ENCODE assay signal across 8 cellular contexts in genomic region chr6:26103141-26103769, GRCh38. TPM values are rescaled to one million over a fixed set of nuclear protein-coding genes. Genes with fewer than 3 reads are reported as not detected.
DNase-seq lines count a peak whose midpoint lies in the region; ATAC-seq, FAIRE-seq and TF ChIP-seq lines count a peak whose summit lies in the region.

No MANE protein-coding gene starts in this region.

- H3K4me3 Mint-ChIP-seq in activated T-helper 2 cell treated with anti-CD3 and anti-CD28 coated beads, Interferon-gamma antibody, Interleukin-2, Interleukin-4, amounts not matched to agents 10 μg/mL and 5 μg/mL and 100 μg/mL, durations not matched to agents 14 hours and 24 hours and 36 hours (ENCODE audit: low read depth): peak overlapping the region; percentile 76
- H3K4me3 Mint-ChIP-seq in stimulated activated memory B cell treated with anti-CD40 and anti-IgM and Interleukin-4, amounts not matched to agents 10 μg/mL and 1 μg/mL and 100 μg/mL, for 72 hours: peak overlapping the region; percentile 81

- no peak for TF ChIP-seq CTCF in D721Med (IDR thresholded peaks at IDR 0.05; ENCODE audit: insufficient read depth, missing control alignments)

- FAIRE-seq in D721Med (lab: Jason Lieb, UNC): no peak

- peaks cover 3% of the 10 kb centered on the region for H3K27me3 Mint-ChIP-seq in activated T-helper 2 cell treated with anti-CD3 and anti-CD28 coated beads, Interferon-gamma antibody, Interleukin-2, Interleukin-4, amounts not matched to agents 10 μg/mL and 5 μg/mL and 100 μg/mL, durations not matched to agents 14 hours and 24 hours and 36 hours (ENCODE audit: low read depth)
- H3K27me3 Mint-ChIP-seq in stimulated activated memory B cell treated with anti-CD40 and anti-IgM and Interleukin-4, amounts not matched to agents 10 μg/mL and 1 μg/mL and 100 μg/mL, for 72 hours: no peaks in the 10 kb centered on the region

- no peaks in the 10 kb centered on the region for H3K36me3 Mint-ChIP-seq in activated T-helper 2 cell treated with anti-CD3 and anti-CD28 coated beads, Interferon-gamma antibody, Interleukin-2, Interleukin-4, amounts not matched to agents 10 μg/mL and 5 μg/mL and 100 μg/mL, durations not matched to agents 14 hours and 24 hours and 36 hours (ENCODE audit: low read depth)
- H3K36me3 Mint-ChIP-seq in stimulated activated memory B cell treated with anti-CD40 and anti-IgM and Interleukin-4, amounts not matched to agents 10 μg/mL and 1 μg/mL and 100 μg/mL, for 72 hours: no peaks in the 10 kb centered on the region

- H3K27ac Mint-ChIP-seq in activated T-helper 2 cell treated with anti-CD3 and anti-CD28 coated beads, Interferon-gamma antibody, Interleukin-2, Interleukin-4, amounts not matched to agents 10 μg/mL and 5 μg/mL and 100 μg/mL, durations not matched to agents 14 hours and 24 hours and 36 hours: peak overlapping the region; percentile 95
- H3K27ac Mint-ChIP-seq in stimulated activated memory B cell treated with anti-CD40 and anti-IgM and Interleukin-4, amounts not matched to agents 10 μg/mL and 1 μg/mL and 100 μg/mL, for 72 hours: peak overlapping the region; percentile 96

- DNase-seq in activated CD4-positive, CD25-positive, alpha-beta regulatory T cell (lab: John Stamatoyannopoulos, UW): no peak
- DNase-seq in activated T-helper 2 cell treated with anti-CD3 and anti-CD28 coated beads, Interferon-gamma antibody, Interleukin-2, Interleukin-4, amounts not matched to agents 10 μg/mL and 5 μg/mL and 100 μg/mL, durations not matched to agents 14 hours and 24 hours and 36 hours (ENCODE audit: low spot score): no peak
- no peak for DNase-seq in left ventricle myocardium superior
- no peak for DNase-seq in D721Med (ENCODE audit: insufficient read length, low spot score)
- no peak for DNase-seq in HPDE6-E6E7 (ENCODE audit: extremely low spot score)

- H3K4me1 Mint-ChIP-seq in activated T-helper 2 cell treated with anti-CD3 and anti-CD28 coated beads, Interferon-gamma antibody, Interleukin-2, Interleukin-4, amounts not matched to agents 10 μg/mL and 5 μg/mL and 100 μg/mL, durations not matched to agents 14 hours and 24 hours and 36 hours (ENCODE audit: low read depth): peaks cover 19% of the 10 kb centered on the region
- H3K4me1 Mint-ChIP-seq in stimulated activated memory B cell treated with anti-CD40 and anti-IgM and Interleukin-4, amounts not matched to agents 10 μg/mL and 1 μg/mL and 100 μg/mL, for 72 hours: peaks cover 18% of the 10 kb centered on the region

- intact Hi-C loops in activated T-helper 2 cell treated with anti-CD3 and anti-CD28 coated beads, Interferon-gamma antibody, Interleukin-2, Interleukin-4, amounts not matched to agents 10 μg/mL and 5 μg/mL and 100 μg/mL, durations not matched to agents 14 hours and 24 hours and 36 hours (cut with micrococcal nuclease): loop anchor here (1.0 to 2.0 kb wide), 4 partner anchors 20 to 70 kb away; a partner anchor contains a TSS
- intact Hi-C loops in left ventricle myocardium superior (cut with micrococcal nuclease): loop anchor here (5.0 kb wide), 1 partner anchor 46 kb away; a partner anchor contains a TSS

- H3K9me3 Mint-ChIP-seq in activated T-helper 2 cell treated with anti-CD3 and anti-CD28 coated beads, Interferon-gamma antibody, Interleukin-2, Interleukin-4, amounts not matched to agents 10 μg/mL and 5 μg/mL and 100 μg/mL, durations not matched to agents 14 hours and 24 hours and 36 hours: no peaks in the 10 kb centered on the region
- H3K9me3 Mint-ChIP-seq in stimulated activated memory B cell treated with anti-CD40 and anti-IgM and Interleukin-4, amounts not matched to agents 10 μg/mL and 1 μg/mL and 100 μg/mL, for 72 hours: no peaks in the 10 kb centered on the region

- ATAC-seq in activated CD4-positive, CD25-positive, alpha-beta regulatory T cell treated with anti-CD3 and anti-CD28 coated beads, Interleukin-2, amount 50 U/mL, for 24 hours: peak; percentile 86 to 93
- ATAC-seq in HG03196 (IDR thresholded peaks at IDR 0.05; ENCODE audit: unreplicated experiment): peak; percentile 83
- ATAC-seq in left ventricle myocardium superior: peak; percentile 98
- ATAC-seq in stimulated activated memory B cell treated with anti-CD40 and anti-IgM and Interleukin-4, amounts not matched to agents 10 μg/mL and 1 μg/mL and 100 μg/mL, for 72 hours: peak; percentile 93

RNA-seq across cellular contexts. Expression of gene HFE, which starts 16.0 kb away (rescaled TPM):
- 0.32 and 0.39 TPM in 2 replicates for total RNA-seq in activated T-helper 2 cell treated with anti-CD3 and anti-CD28 coated beads, Interferon-gamma antibody, Interleukin-2, Interleukin-4, amounts not matched to agents 10 μg/mL and 5 μg/mL and 100 μg/mL, durations not matched to agents 14 hours and 24 hours and 36 hours
- total RNA-seq in left ventricle myocardium superior: 4.5 TPM
